1 cellular context compared by ENCODE assay signal in genomic region chr6:28949656-28950195, GRCh38. TPM values are rescaled to one million over a fixed set of nuclear protein-coding genes. Genes with fewer than 3 reads are reported as not detected.
"Had no signal": no experiment of that assay in that cellular context is flagged by ENCODE, and none has a peak within 500 bp of the region (broad histone marks: within the 10 kb centered on the region; RNA-seq: fewer than 3 reads in every experiment).

No MANE protein-coding gene starts in this region.

RNA-seq across cellular contexts. Expression of gene ZNF311, which starts 55.4 kb away (rescaled TPM):
- polyA plus RNA-seq: immature natural killer cell had no signal
